ENCODE assay signal across 25 cellular contexts in the genomic region with DNA sequence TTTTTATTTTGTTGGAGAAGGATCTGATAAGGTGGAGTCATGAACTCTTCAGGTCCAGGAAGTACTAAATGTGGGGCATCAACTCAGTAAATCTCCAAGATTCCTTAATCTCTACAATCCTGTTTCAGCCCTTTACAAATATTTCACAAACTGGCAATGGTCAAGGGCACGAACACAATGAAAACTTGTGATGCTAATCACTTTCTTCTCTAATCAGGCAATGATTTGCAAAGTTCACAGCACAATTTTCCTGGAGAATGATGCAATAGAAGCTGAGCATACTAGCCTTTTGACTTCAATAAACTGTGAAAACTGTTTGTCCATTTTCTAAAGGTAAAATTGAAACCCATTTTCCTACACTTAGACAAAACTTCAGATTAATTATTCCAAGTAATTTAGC. TPM values are rescaled to one million over a fixed set of nuclear protein-coding genes. Genes with fewer than 3 reads are reported as not detected.
DNase-seq lines count a peak whose midpoint lies in the region; ATAC-seq, FAIRE-seq and TF ChIP-seq lines count a peak whose summit lies in the region.
"Had no signal": no experiment of that assay in that cellular context is flagged by ENCODE, and none has a peak within 500 bp of the region (broad histone marks: within the 10 kb centered on the region; RNA-seq: fewer than 3 reads in every experiment).

No MANE protein-coding gene starts in this region.

- H2AFZ ChIP-seq in PC-9 (0 out of 2 replicates have a peak overlapping the region, but pooled peaks have one; percentile 20), K562 (ENCODE audit: low read depth, low read length) (peak overlapping the region; percentile 75)

- H3F3A ChIP-seq in PC-9 (ENCODE audit: insufficient read depth, low read depth) = 0 out of 2 replicates have a peak, but pooled peaks cover 6% of the 10 kb centered on the region

- peaks cover 1% of the 10 kb centered on the region for H3K4me1 Mint-ChIP-seq in activated CD4-positive, alpha-beta memory T cell treated with anti-CD3 and anti-CD28 coated beads for 36 hours (ENCODE audit: low read depth)
- H3K4me1 Mint-ChIP-seq: CD4-positive, CD25-positive, alpha-beta regulatory T cell had no signal

- H3K9me1 ChIP-seq in K562 (ENCODE audit: control insufficient read depth, insufficient read depth, low read length) = no peaks in the 10 kb centered on the region

- TF ChIP-seq RAD21 in K562 (CRISPR knock-in tag; conservative IDR thresholded peaks at IDR 0.05 in 1 of 2, IDR thresholded peaks at IDR 0.05 in 1 of 2) = no peak

- no peaks in the 10 kb centered on the region for H3K36me3 Mint-ChIP-seq in activated CD4-positive, alpha-beta memory T cell treated with anti-CD3 and anti-CD28 coated beads for 36 hours
- H3K36me3 Mint-ChIP-seq: CD4-positive, CD25-positive, alpha-beta regulatory T cell had no signal

- no peak overlapping the region for H3K27ac Mint-ChIP-seq in activated CD4-positive, alpha-beta memory T cell treated with anti-CD3 and anti-CD28 coated beads for 36 hours
- H3K27ac Mint-ChIP-seq: CD4-positive, CD25-positive, alpha-beta regulatory T cell had no signal

- no peak for TF ChIP-seq CTCF in HEK293 (tag by site-specific recombination; IDR thresholded peaks at IDR 0.05)
- TF ChIP-seq CTCF in PC-9 (conservative IDR thresholded peaks at IDR 0.05) = no peak
- TF ChIP-seq CTCF in K562 (IDR thresholded peaks at IDR 0.05 in 2 of 3, conservative IDR thresholded peaks at IDR 0.05 in 1 of 3; ENCODE audit: insufficient read depth in 2 of 3, low read depth in 1 of 3, low read length in 3 of 3) = no peak
- TF ChIP-seq CTCF in right lobe of liver (IDR thresholded peaks at IDR 0.05) = no peak

- H3K4me1 ChIP-seq in HEK293 (ENCODE audit: control insufficient read depth, insufficient read depth, low read length) (no peaks in the 10 kb centered on the region), PC-9 (replicated peaks; ENCODE audit: insufficient read depth) (peaks cover 9% of the 10 kb centered on the region), K562 (replicated peaks in 1 of 2; ENCODE audit: control insufficient read depth in 2 of 2, insufficient read depth in 2 of 2, low read length in 2 of 2) (peaks cover 0 to 14% of the 10 kb centered on the region in 2 experiments; a peak in 3 of 5 replicates), right lobe of liver (peaks cover 0 to 43% (median 13%) of the 10 kb centered on the region in 4 donors)

- H3K4me3 ChIP-seq in HEK293 (ENCODE audit: low read depth, low read length) (no peak overlapping the region), PC-9 (no peak overlapping the region), K562 (no peak overlapping the region), right lobe of liver (no peak overlapping the region)
- H3K4me3 ChIP-seq: MG63 had no signal

- H3K27ac ChIP-seq in HEK293 (ENCODE audit: extremely low read depth, low read depth, low read length) (no peak overlapping the region), PC-9 (peak overlapping the region; percentile 12; the same call in 1 of the 2 replicates), K562 (ENCODE audit: extremely low read depth, low read depth, low read length) (no peak overlapping the region), right lobe of liver (peak overlapping the region; percentile 37 to 81 (median 56))

- TF ChIP-seq POLR2A in K562 (conservative IDR thresholded peaks at IDR 0.05) = no peak
- no peak for TF ChIP-seq POLR2A in right lobe of liver (IDR thresholded peaks at IDR 0.05)

- ATAC-seq in K562 (peak; percentile 46), right lobe of liver (peak; percentile 28 to 45 (median 42)), GM21447 (IDR thresholded peaks at IDR 0.05; ENCODE audit: unreplicated experiment) (no peak)
- ATAC-seq: Panc1 had no signal

- H4K20me1 ChIP-seq in PC-9 (ENCODE audit: insufficient read depth) = no peaks in the 10 kb centered on the region
- no peaks in the 10 kb centered on the region for H4K20me1 ChIP-seq in K562 (replicated peaks; ENCODE audit: control insufficient read depth, insufficient read depth, low read length)

- H3K4me3 Mint-ChIP-seq in activated CD4-positive, alpha-beta memory T cell treated with anti-CD3 and anti-CD28 coated beads for 36 hours = no peak overlapping the region

- in situ Hi-C loops in K562 (cut with MboI) = no loop called here

- FAIRE-seq in K562 (lab: Jason Lieb, UNC) = no peak
- FAIRE-seq: GM12891, H54 had no signal

- DNase-seq in PC-9 (no peak), K562 (ENCODE audit: extremely low read depth in 1 of 4, low spot score in 3 of 4) (no peak), right lobe of liver (no peak), T-helper 9 cell (no peak), NCI-H226 (no peak)
- DNase-seq in activated CD4-positive, alpha-beta memory T cell treated with anti-CD3 and anti-CD28 coated beads for 36 hours = no peak
- DNase-seq: CD4-positive, CD25-positive, alpha-beta regulatory T cell; DMS53; GDM1; KG1; MG63; NCI-H1105 treated with DMSO at 0.1 percent for 48 hours; NCI-H146; NCI-H1930; NCI-H446 treated with DMSO at 0.1 percent for 48 hours; NCI-H82; SHP77 treated with DMSO at 0.1 percent for 48 hours had no signal

- intact Hi-C loops in PC-9 (cut with micrococcal nuclease; ENCODE audit: unreplicated experiment) = no loop called here
- intact Hi-C loops in K562 (cut with micrococcal nuclease) = no loop called here
- intact Hi-C loops in right lobe of liver (cut with DNase I) = no loop called here
- intact Hi-C loops in activated CD4-positive, alpha-beta memory T cell treated with anti-CD3 and anti-CD28 coated beads for 36 hours (cut with micrococcal nuclease) = no loop called here

- no peaks in the 10 kb centered on the region for H3K27me3 ChIP-seq in PC-9 (ENCODE audit: insufficient read depth, low read depth)
- no peaks in the 10 kb centered on the region for H3K27me3 ChIP-seq in K562 (ENCODE audit: control insufficient read depth in 2 of 2, insufficient read depth in 2 of 2, low read length in 2 of 2)
- H3K27me3 ChIP-seq in right lobe of liver = no peaks in the 10 kb centered on the region
- H3K27me3 ChIP-seq: MG63 had no signal

- H3K79me2 ChIP-seq in PC-9 (ENCODE audit: low read depth) = no peaks in the 10 kb centered on the region
- no peaks in the 10 kb centered on the region for H3K79me2 ChIP-seq in K562 (ENCODE audit: control insufficient read depth, insufficient read depth, low read length)

- CTCF ChIA-PET in HEK293 (lab: Yijun Ruan, JAX) (no interaction called here), PC-9 (lab: Charles Lee) (no interaction called here), K562 (lab: Yijun Ruan, JAX; ENCODE audit: low intra/inter-chr PET ratio) (no interaction called here)
- CTCF ChIA-PET in activated CD4-positive, alpha-beta memory T cell treated with anti-CD3 and anti-CD28 coated beads for 36 hours (lab: Charles Lee) = no interaction called here

- H3K27me3 Mint-ChIP-seq in activated CD4-positive, alpha-beta memory T cell treated with anti-CD3 and anti-CD28 coated beads for 36 hours = no peaks in the 10 kb centered on the region

- BruUV-seq in PC-9 (replicated peaks; lab: Mats Ljungman, UMichigan) (no TSS peak), K562 (replicated peaks; lab: Mats Ljungman, UMichigan) (no TSS peak)

- TF ChIP-seq EP300 in K562 (IDR thresholded peaks at IDR 0.05; ENCODE audit: low read length) = no peak

- no peaks in the 10 kb centered on the region for H3K36me3 ChIP-seq in HEK293 (ENCODE audit: control insufficient read depth in 2 of 2, insufficient read depth in 1 of 2, low read length in 2 of 2)
- H3K36me3 ChIP-seq in PC-9 (ENCODE audit: low read depth) = no peaks in the 10 kb centered on the region
- H3K36me3 ChIP-seq in K562 (ENCODE audit: control insufficient read depth, insufficient read depth, low read length) = no peaks in the 10 kb centered on the region
- H3K36me3 ChIP-seq in right lobe of liver = no peaks in the 10 kb centered on the region
- H3K36me3 ChIP-seq: MG63 had no signal

- H3K9me3 ChIP-seq in HEK293 (ENCODE audit: control insufficient read depth, insufficient read depth, low read depth, low read length) (no peaks in the 10 kb centered on the region), PC-9 (ENCODE audit: insufficient read depth, low read depth) (no peaks in the 10 kb centered on the region), K562 (replicated peaks; ENCODE audit: control insufficient read depth, insufficient read depth, low read depth, low read length) (no peaks in the 10 kb centered on the region), right lobe of liver (no peaks in the 10 kb centered on the region)
- H3K9me3 ChIP-seq: MG63 had no signal

- H3K9me2 ChIP-seq in PC-9 (ENCODE audit: insufficient read depth) = no peaks in the 10 kb centered on the region

- POLR2A ChIA-PET in HEK293 (lab: Yijun Ruan, JAX) = no interaction called here
- POLR2A ChIA-PET in PC-9 (lab: Charles Lee; ENCODE audit: unreplicated experiment) = no interaction called here
- POLR2A ChIA-PET in K562 (lab: Yijun Ruan, JAX) = interaction anchor here (0.7 to 3.1 kb wide), 8 partner anchors 9 to 474 kb away, joined by 3 to 25 read pairs (median 8); partner anchors contain the start of genes GDF9 and UQCRQ
- POLR2A ChIA-PET in activated CD4-positive, alpha-beta memory T cell treated with anti-CD3 and anti-CD28 coated beads for 36 hours (lab: Charles Lee) = no interaction called here

- H3K4me2 ChIP-seq in PC-9 (peak overlapping the region; percentile 30), K562 (ENCODE audit: insufficient read depth, low read length) (no peak overlapping the region)

- H3K9ac ChIP-seq in K562 (ENCODE audit: insufficient read depth in 1 of 2, low read depth in 2 of 2, low read length in 2 of 2) = no peak overlapping the region

- H3K9me3 Mint-ChIP-seq in activated CD4-positive, alpha-beta memory T cell treated with anti-CD3 and anti-CD28 coated beads for 36 hours = no peaks in the 10 kb centered on the region

- WGBS in K562 (ENCODE audit: insufficient coverage, low coverage, missing lambda C conversion rate) = 4% methylated on average over 1 of the region's 1 CpG
- WGBS in right lobe of liver (ENCODE audit: insufficient coverage, low coverage, low lambda C conversion rate, missing lambda C conversion rate) = 29% methylated on average over 1 of the region's 1 CpG

RNA-seq across cellular contexts. Expression of gene GDF9, which starts 16.9 kb away (rescaled TPM):
- 0.73 and 1.4 TPM in 2 replicates for total RNA-seq in PC-9 (2021)
- total RNA-seq in K562 (2011; cell fraction: chromatin; rRNA removed; ENCODE audit: low replicate concordance) = 0.25 and 1.1 TPM in 2 replicates
- total RNA-seq in K562 (2011; cell fraction: nucleolus; rRNA removed) = 0.17 and 0.39 TPM in 2 replicates
- 0.44 and 0.69 TPM in 2 replicates for total RNA-seq in K562 (2011; cell fraction: nucleoplasm; rRNA removed)
- total RNA-seq in K562 (2014; rRNA removed) = 0.12 TPM in 1 of 2 replicates, not detected in the other
- total RNA-seq in K562 (2014; rRNA removed; fragmentation: Illumina TruSeq; extraction: Trizol) = 0.13 and 0.18 TPM in 2 replicates
- 0.15 and 0.18 TPM in 2 replicates for total RNA-seq in K562 (2015; rRNA removed; fragmentation: Illumina TruSeq; extraction: Trizol)
- 0.20 and 0.22 TPM in 2 replicates for total RNA-seq in K562 (2021)
- polyA plus RNA-seq in K562 (2011; rRNA removed) = 0.70 and 1.1 TPM in 2 replicates
- 0.30 and 0.52 TPM in 2 replicates for polyA plus RNA-seq in K562 (2011; cell fraction: cytosol; rRNA removed)
- 0.68 and 1.2 TPM in 2 replicates for polyA plus RNA-seq in K562 (2011; cell fraction: nucleus; rRNA removed)
- 0.22 and 0.35 TPM in 2 replicates for polyA plus RNA-seq in K562 (2012)
- polyA plus RNA-seq in K562 (2014; fragmentation: Illumina TruSeq; extraction: Trizol) = 0.28 and 0.37 TPM in 2 replicates
- polyA plus RNA-seq in K562 (2014; fragmentation: Nextera tagmentation; extraction: Ambion mirVana) = under 1 TPM; 0.10 to 0.15 TPM
- 0.27 and 0.66 TPM in 2 replicates for polyA plus RNA-seq in K562 (2014; rRNA removed)
- polyA minus RNA-seq in K562 (2011; rRNA and poly(A)+ RNA removed) = 0.39 and 0.45 TPM in 2 replicates
- polyA minus RNA-seq in K562 (2011; cell fraction: cytosol; rRNA and poly(A)+ RNA removed) = not detected in 2 replicates
- 0.78 TPM in 1 of 2 replicates, not detected in the other for polyA minus RNA-seq in K562 (2011; cell fraction: nucleus; rRNA and poly(A)+ RNA removed)
- total RNA-seq in right lobe of liver = under 1 TPM; 0.20 to 0.71 (median 0.48) TPM
- under 1 TPM; 0.43 to 0.73 TPM for total RNA-seq in activated CD4-positive, alpha-beta memory T cell treated with anti-CD3 and anti-CD28 coated beads for 36 hours

RNA-seq across cellular contexts. Expression of gene UQCRQ, which starts 17.1 kb away (rescaled TPM):
- total RNA-seq in PC-9 (2021) (414 and 446 TPM in 2 replicates), K562 (2014; rRNA removed) (307 and 353 TPM in 2 replicates), K562 (2014; rRNA removed; fragmentation: Illumina TruSeq; extraction: Trizol) (641 and 716 TPM in 2 replicates), K562 (2015; rRNA removed; fragmentation: Illumina TruSeq; extraction: Trizol) (334 and 373 TPM in 2 replicates), K562 (2021) (888 and 1,004 TPM in 2 replicates), right lobe of liver (100 to 1,000 TPM; 488 to 702 (median 628) TPM)
- 72.2 and 104 TPM in 2 replicates for total RNA-seq in K562 (2011; cell fraction: chromatin; rRNA removed; ENCODE audit: low replicate concordance)
- 114 and 128 TPM in 2 replicates for total RNA-seq in K562 (2011; cell fraction: nucleolus; rRNA removed)
- 118 and 129 TPM in 2 replicates for total RNA-seq in K562 (2011; cell fraction: nucleoplasm; rRNA removed)
- polyA plus RNA-seq in K562 (2011; rRNA removed) (813 and 883 TPM in 2 replicates), K562 (2014; fragmentation: Illumina TruSeq; extraction: Trizol) (235 and 336 TPM in 2 replicates), K562 (2014; fragmentation: Nextera tagmentation; extraction: Ambion mirVana) (1,000 to 10,000 TPM; 2,318 to 2,421 TPM), K562 (2014; rRNA removed) (883 and 917 TPM in 2 replicates)
- polyA plus RNA-seq in K562 (2011; cell fraction: cytosol; rRNA removed) = 439 and 559 TPM in 2 replicates
- 273 and 303 TPM in 2 replicates for polyA plus RNA-seq in K562 (2011; cell fraction: nucleus; rRNA removed)
- 351 and 842 TPM in 2 replicates for polyA plus RNA-seq in K562 (2012)
- polyA minus RNA-seq in K562 (2011; rRNA and poly(A)+ RNA removed) = 61.8 and 67.0 TPM in 2 replicates
- polyA minus RNA-seq in K562 (2011; cell fraction: cytosol; rRNA and poly(A)+ RNA removed) = 54.0 and 70.0 TPM in 2 replicates
- 59.4 and 82.3 TPM in 2 replicates for polyA minus RNA-seq in K562 (2011; cell fraction: nucleus; rRNA and poly(A)+ RNA removed)
- total RNA-seq in activated CD4-positive, alpha-beta memory T cell treated with anti-CD3 and anti-CD28 coated beads for 36 hours = 100 to 1,000 TPM; 540 to 565 TPM

RNA-seq across cellular contexts. Expression of gene SHROOM1, which starts 18.9 kb away (rescaled TPM):
- total RNA-seq in PC-9 (2021) (23.3 and 23.5 TPM in 2 replicates), K562 (2014; rRNA removed) (13.0 and 18.6 TPM in 2 replicates), K562 (2014; rRNA removed; fragmentation: Illumina TruSeq; extraction: Trizol) (5.3 and 6.1 TPM in 2 replicates), K562 (2015; rRNA removed; fragmentation: Illumina TruSeq; extraction: Trizol) (10.9 and 13.3 TPM in 2 replicates), K562 (2021) (25.6 and 26.5 TPM in 2 replicates), right lobe of liver (10 to 100 TPM; 29.5 to 96.1 (median 77.4) TPM)
- 39.2 and 105 TPM in 2 replicates for total RNA-seq in K562 (2011; cell fraction: chromatin; rRNA removed; ENCODE audit: low replicate concordance)
- total RNA-seq in K562 (2011; cell fraction: nucleolus; rRNA removed) = 53.7 and 55.5 TPM in 2 replicates
- 27.4 and 41.9 TPM in 2 replicates for total RNA-seq in K562 (2011; cell fraction: nucleoplasm; rRNA removed)
- polyA plus RNA-seq in K562 (2011; rRNA removed) (11.9 and 12.8 TPM in 2 replicates), K562 (2014; fragmentation: Illumina TruSeq; extraction: Trizol) (14.6 and 14.8 TPM in 2 replicates), K562 (2014; fragmentation: Nextera tagmentation; extraction: Ambion mirVana) (under 1 TPM; 0.44 to 0.50 TPM), K562 (2014; rRNA removed) (22.3 and 26.0 TPM in 2 replicates)
- polyA plus RNA-seq in K562 (2011; cell fraction: cytosol; rRNA removed) = 18.1 and 28.6 TPM in 2 replicates
- polyA plus RNA-seq in K562 (2011; cell fraction: nucleus; rRNA removed) = 28.4 and 60.2 TPM in 2 replicates
- polyA plus RNA-seq in K562 (2012) = 19.1 and 22.2 TPM in 2 replicates
- polyA minus RNA-seq in K562 (2011; rRNA and poly(A)+ RNA removed) = 3.8 and 7.6 TPM in 2 replicates
- polyA minus RNA-seq in K562 (2011; cell fraction: cytosol; rRNA and poly(A)+ RNA removed) = 6.1 and 7.0 TPM in 2 replicates
- 11.3 and 12.4 TPM in 2 replicates for polyA minus RNA-seq in K562 (2011; cell fraction: nucleus; rRNA and poly(A)+ RNA removed)
- 1 to 10 TPM; 1.2 to 1.6 TPM for total RNA-seq in activated CD4-positive, alpha-beta memory T cell treated with anti-CD3 and anti-CD28 coated beads for 36 hours
- polyA plus RNA-seq: CD4-positive, CD25-positive, alpha-beta regulatory T cell had no signal

RNA-seq across cellular contexts. Expression of gene LEAP2, which starts 24.1 kb away (rescaled TPM):
- total RNA-seq in PC-9 (2021) (4.4 and 4.5 TPM in 2 replicates), K562 (2014; rRNA removed) (1.1 and 2.2 TPM in 2 replicates), K562 (2014; rRNA removed; fragmentation: Illumina TruSeq; extraction: Trizol) (2.8 TPM in 2 replicates), K562 (2015; rRNA removed; fragmentation: Illumina TruSeq; extraction: Trizol) (2.9 and 3.1 TPM in 2 replicates), K562 (2021) (1.8 and 2.0 TPM in 2 replicates), right lobe of liver (100 to 1,000 TPM; 120 to 439 (median 214) TPM)
- total RNA-seq in K562 (2011; cell fraction: chromatin; rRNA removed; ENCODE audit: low replicate concordance) = 15.5 and 22.5 TPM in 2 replicates
- total RNA-seq in K562 (2011; cell fraction: nucleolus; rRNA removed) = 9.0 and 10.5 TPM in 2 replicates
- total RNA-seq in K562 (2011; cell fraction: nucleoplasm; rRNA removed) = 14.2 and 21.1 TPM in 2 replicates
- polyA plus RNA-seq in K562 (2011; rRNA removed) (4.9 and 5.6 TPM in 2 replicates), K562 (2014; fragmentation: Illumina TruSeq; extraction: Trizol) (2.0 and 2.5 TPM in 2 replicates), K562 (2014; fragmentation: Nextera tagmentation; extraction: Ambion mirVana) (1 to 10 TPM; 2.0 to 2.9 TPM), K562 (2014; rRNA removed) (2.3 and 2.4 TPM in 2 replicates)
- polyA plus RNA-seq in K562 (2011; cell fraction: cytosol; rRNA removed) = 0.82 and 2.1 TPM in 2 replicates
- polyA plus RNA-seq in K562 (2011; cell fraction: nucleus; rRNA removed) = 20.8 and 21.9 TPM in 2 replicates
- 1.3 and 1.4 TPM in 2 replicates for polyA plus RNA-seq in K562 (2012)
- 3.3 and 5.2 TPM in 2 replicates for polyA minus RNA-seq in K562 (2011; rRNA and poly(A)+ RNA removed)
- 0.57 and 1.4 TPM in 2 replicates for polyA minus RNA-seq in K562 (2011; cell fraction: cytosol; rRNA and poly(A)+ RNA removed)
- 3.6 and 5.9 TPM in 2 replicates for polyA minus RNA-seq in K562 (2011; cell fraction: nucleus; rRNA and poly(A)+ RNA removed)
- total RNA-seq in activated CD4-positive, alpha-beta memory T cell treated with anti-CD3 and anti-CD28 coated beads for 36 hours = 1 to 10 TPM; 1.7 to 3.2 TPM

RNA-seq across cellular contexts. Expression of gene SOWAHA, which starts 36.2 kb away (rescaled TPM):
- total RNA-seq in PC-9 (2021) = not detected in 2 replicates
- total RNA-seq in K562 (2011; cell fraction: chromatin; rRNA removed; ENCODE audit: low replicate concordance) = not detected in 2 replicates
- not detected in 2 replicates for total RNA-seq in K562 (2011; cell fraction: nucleolus; rRNA removed)
- total RNA-seq in K562 (2011; cell fraction: nucleoplasm; rRNA removed) = not detected in 2 replicates
- total RNA-seq in K562 (2014; rRNA removed) = not detected in 2 replicates
- not detected in 2 replicates for total RNA-seq in K562 (2014; rRNA removed; fragmentation: Illumina TruSeq; extraction: Trizol)
- total RNA-seq in K562 (2015; rRNA removed; fragmentation: Illumina TruSeq; extraction: Trizol) = not detected in 2 replicates
- total RNA-seq in K562 (2021) = not detected in 2 replicates
- polyA plus RNA-seq in K562 (2011; rRNA removed) = not detected in 2 replicates
- not detected in 2 replicates for polyA plus RNA-seq in K562 (2011; cell fraction: cytosol; rRNA removed)
- polyA plus RNA-seq in K562 (2011; cell fraction: nucleus; rRNA removed) = not detected in 2 replicates
- polyA plus RNA-seq in K562 (2012) = 0.03 and 0.06 TPM in 2 replicates
- not detected in 2 replicates for polyA plus RNA-seq in K562 (2014; fragmentation: Illumina TruSeq; extraction: Trizol)
- not detected for polyA plus RNA-seq in K562 (2014; fragmentation: Nextera tagmentation; extraction: Ambion mirVana)
- not detected in 2 replicates for polyA plus RNA-seq in K562 (2014; rRNA removed)
- polyA minus RNA-seq in K562 (2011; rRNA and poly(A)+ RNA removed) = not detected in 2 replicates
- not detected in 2 replicates for polyA minus RNA-seq in K562 (2011; cell fraction: cytosol; rRNA and poly(A)+ RNA removed)
- not detected in 2 replicates for polyA minus RNA-seq in K562 (2011; cell fraction: nucleus; rRNA and poly(A)+ RNA removed)
- total RNA-seq in right lobe of liver = 1 to 10 TPM in 5 of 6 experiments, under 1 TPM in 1; 0.95 to 4.7 (median 1.4) TPM
- not detected for total RNA-seq in activated CD4-positive, alpha-beta memory T cell treated with anti-CD3 and anti-CD28 coated beads for 36 hours
- total RNA-seq: A172; CD4-positive, CD25-positive, alpha-beta regulatory T cell; HT1080 had no signal
- polyA plus RNA-seq: BJ; CD4-positive, CD25-positive, alpha-beta regulatory T cell had no signal

Comparison
In these comparisons a context has a peak if more than half of its experiments do, and no peak if none do; other contexts are left out.
1. H3K27ac ChIP-seq: peak in PC-9 (single experiment) and right lobe of liver (3 of 3); none in HEK293 (single experiment) and K562 (single experiment).